1 cellular context compared by ENCODE assay signal in genomic region chr11:64081663-64082442, GRCh38.
A peak's percentile ranks its signal among the peaks of the same experiment; 100 is the strongest.
TF ChIP-seq lines count a peak whose summit lies in the region.

No MANE protein-coding gene starts in this region.

TF ChIP-seq in HepG2, 621 proteins besides CTCF, POLR2A, EP300 and RAD21:
- TF ChIP-seq ZNF629 (CRISPR knock-in tag; conservative IDR thresholded peaks at IDR 0.05) (peak; percentile 87), ZMYM3 (CRISPR knock-in tag; IDR thresholded peaks at IDR 0.05) (0 out of 2 replicates have a peak, but pooled peaks have one; percentile 41), ARNT (IDR thresholded peaks at IDR 0.05) (no peak)
